In the genomic region with DNA sequence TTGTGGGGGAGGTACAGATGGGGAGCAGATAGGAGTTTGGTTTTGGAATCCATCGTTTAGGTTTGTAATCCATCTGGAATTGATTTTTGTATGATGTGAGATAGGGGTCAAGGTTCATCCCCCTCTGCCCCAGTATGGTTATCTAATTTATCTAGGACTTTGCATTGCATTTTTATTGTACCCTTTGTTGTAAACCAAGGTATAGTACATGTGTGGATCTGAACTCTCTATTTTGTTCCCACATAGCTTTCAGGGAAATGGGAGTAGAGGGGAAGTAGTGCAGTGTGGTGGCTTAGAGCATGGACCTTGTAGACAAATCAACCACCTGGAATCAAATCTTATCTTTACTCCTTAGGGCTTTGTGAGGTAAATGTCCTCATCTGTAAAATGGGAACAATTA, we compare ENCODE assay signal across 19 cellular contexts.
A peak's percentile ranks its signal among the peaks of the same experiment; 100 is the strongest.
DNase-seq lines count a peak whose midpoint lies in the region; ATAC-seq, FAIRE-seq and TF ChIP-seq lines count a peak whose summit lies in the region.
"Had no signal": no experiment of that assay in that cellular context is flagged by ENCODE, and none has a peak within 500 bp of the region (broad histone marks: within the 10 kb centered on the region; RNA-seq: fewer than 3 reads in every experiment).

No MANE protein-coding gene starts in this region.

- FAIRE-seq in K562 (lab: Jason Lieb, UNC) (no peak), small intestine (lab: Jason Lieb, UNC) (no peak)
- FAIRE-seq: GM19239 had no signal

- no peaks in the 10 kb centered on the region for H3K36me3 ChIP-seq in CD8-positive, alpha-beta memory T cell (ENCODE audit: insufficient read depth, low read length)
- H3K36me3 ChIP-seq in MM.1S (replicated peaks; ENCODE audit: insufficient read depth, low read length): no peaks in the 10 kb centered on the region
- no peaks in the 10 kb centered on the region for H3K36me3 ChIP-seq in K562 (ENCODE audit: control insufficient read depth, insufficient read depth, low read length)
- no peaks in the 10 kb centered on the region for H3K36me3 ChIP-seq in small intestine (ENCODE audit: control insufficient read depth in 2 of 2, insufficient read depth in 2 of 2, low read length in 2 of 2)

- H3K9me3 Mint-ChIP-seq in CD8-positive, alpha-beta memory T cell: no peaks in the 10 kb centered on the region

- no peak overlapping the region for H3K4me3 ChIP-seq in CD8-positive, alpha-beta memory T cell (ENCODE audit: low read length)
- H3K4me3 ChIP-seq in MM.1S (ENCODE audit: low read length) (no peak overlapping the region), K562 (no peak overlapping the region), small intestine (ENCODE audit: low read depth in 1 of 2, low read length in 2 of 2) (no peak overlapping the region)
- H3K4me3 ChIP-seq: BLaER1 treated with 17β-estradiol and CSF1 and Interleukin-3, amounts not matched to agents 10 nM and 100 nM; GM23338 had no signal

- POLR2A ChIA-PET in CD8-positive, alpha-beta memory T cell (lab: Charles Lee): interaction anchor here (0.7 kb wide), 1 partner anchor 28 kb away, joined by 7 read pairs; no protein-coding TSS in a partner anchor
- POLR2A ChIA-PET in K562 (lab: Yijun Ruan, JAX): no interaction called here

- ATAC-seq in K562 (no peak), T-helper 17 cell (no peak), GM21390 (IDR thresholded peaks at IDR 0.05; ENCODE audit: unreplicated experiment) (no peak)
- ATAC-seq: GM23338, HCT116 had no signal

- no peak overlapping the region for H3K4me2 ChIP-seq in MM.1S (ENCODE audit: low read depth, low read length)
- H3K4me2 ChIP-seq in K562 (ENCODE audit: insufficient read depth, low read length): no peak overlapping the region
- H3K4me2 ChIP-seq: BLaER1 treated with 17β-estradiol and CSF1 and Interleukin-3, amounts not matched to agents 10 nM and 100 nM; GM23338 had no signal

- H3K4me1 ChIP-seq in CD8-positive, alpha-beta memory T cell (ENCODE audit: insufficient read depth, low read length): no peaks in the 10 kb centered on the region
- peaks cover 22% of the 10 kb centered on the region for H3K4me1 ChIP-seq in MM.1S (ENCODE audit: low read length)
- H3K4me1 ChIP-seq in K562 (replicated peaks in 1 of 2; ENCODE audit: control insufficient read depth in 2 of 2, insufficient read depth in 2 of 2, low read length in 2 of 2): no peaks in the 10 kb centered on the region; a peak in 1 of 5 replicates
- H3K4me1 ChIP-seq in small intestine (ENCODE audit: control insufficient read depth in 2 of 2, insufficient read depth in 1 of 2, low read depth in 1 of 2, low read length in 1 of 2): no peaks in the 10 kb centered on the region

- H3K4me3 Mint-ChIP-seq in CD8-positive, alpha-beta memory T cell: no peak overlapping the region
- H3K4me3 Mint-ChIP-seq in T-helper 17 cell: no peak overlapping the region
- H3K4me3 Mint-ChIP-seq: B cell, GM23338 had no signal

- in situ Hi-C loops in K562 (cut with MboI): no loop called here

- peaks cover 23 to 29% (median 28%) of the 10 kb centered on the region in 3 donors for H3K4me1 Mint-ChIP-seq in CD8-positive, alpha-beta memory T cell
- peaks cover 26% of the 10 kb centered on the region for H3K4me1 Mint-ChIP-seq in T-helper 17 cell
- H3K4me1 Mint-ChIP-seq: GM23338 had no signal

- no peak overlapping the region for H2AFZ ChIP-seq in MM.1S (ENCODE audit: low read length)
- H2AFZ ChIP-seq in K562 (ENCODE audit: low read depth, low read length): no peak overlapping the region
- H2AFZ ChIP-seq: GM23338 had no signal

- H3K79me2 ChIP-seq in MM.1S (ENCODE audit: low read length): peaks cover 33% of the 10 kb centered on the region
- no peaks in the 10 kb centered on the region for H3K79me2 ChIP-seq in K562 (ENCODE audit: control insufficient read depth, insufficient read depth, low read length)

- no peak for TF ChIP-seq EP300 in K562 (IDR thresholded peaks at IDR 0.05; ENCODE audit: low read length)

- intact Hi-C loops in K562 (cut with micrococcal nuclease): no loop called here

- no peak for DNase-seq in CD8-positive, alpha-beta memory T cell
- DNase-seq in MM.1S: no peak
- DNase-seq in K562 (ENCODE audit: extremely low read depth in 1 of 4, low spot score in 3 of 4): no peak
- DNase-seq in small intestine: peak; percentile 55
- no peak for DNase-seq in NOMO-1 treated with dmso at 0.1 percent for 144 hours (lab: John Stamatoyannopoulos, UW; ENCODE audit: unreplicated experiment)
- DNase-seq in T-helper 17 cell: no peak
- DNase-seq: DMS153, DMS79, GF-D8, H7, IMR-90, Kasumi-1, KBM-7 had no signal

- CTCF ChIA-PET in CD8-positive, alpha-beta memory T cell (lab: Charles Lee): interaction anchor here (1.0 kb wide), 1 partner anchor 64 kb away, joined by 4 read pairs; no protein-coding TSS in a partner anchor
- CTCF ChIA-PET in K562 (lab: Yijun Ruan, JAX; ENCODE audit: low intra/inter-chr PET ratio): no interaction called here

- BruUV-seq in K562 (replicated peaks; lab: Mats Ljungman, UMichigan): no TSS peak

- WGBS in K562 (ENCODE audit: insufficient coverage, low coverage, missing lambda C conversion rate): 0% methylated on average over 1 of the region's 1 CpG
- 17 to 59% (median 55%) methylated on average over 1 of the region's 1 CpG for WGBS in small intestine, 3 donors

- no peak for TF ChIP-seq CTCF in MM.1S (IDR thresholded peaks at IDR 0.05; ENCODE audit: low read length)
- TF ChIP-seq CTCF in K562 (IDR thresholded peaks at IDR 0.05 in 2 of 3, conservative IDR thresholded peaks at IDR 0.05 in 1 of 3; ENCODE audit: insufficient read depth in 2 of 3, low read depth in 1 of 3, low read length in 3 of 3): no peak

- H3K27me3 ChIP-seq in CD8-positive, alpha-beta memory T cell (ENCODE audit: insufficient read depth, low read length, poor library complexity, severe bottlenecking): no peaks in the 10 kb centered on the region
- H3K27me3 ChIP-seq in MM.1S (replicated peaks; ENCODE audit: insufficient read depth, low read length) (no peaks in the 10 kb centered on the region), K562 (ENCODE audit: control insufficient read depth in 2 of 2, insufficient read depth in 2 of 2, low read length in 2 of 2) (no peaks in the 10 kb centered on the region), small intestine (ENCODE audit: control insufficient read depth in 2 of 2, insufficient read depth in 2 of 2, low read length in 2 of 2) (no peaks in the 10 kb centered on the region)
- H3K27me3 ChIP-seq: BLaER1 treated with 17β-estradiol and CSF1 and Interleukin-3, amounts not matched to agents 10 nM and 100 nM had no signal

- H3K27ac Mint-ChIP-seq in CD8-positive, alpha-beta memory T cell: peak overlapping the region in 5 of 8 donors; percentile 5 to 69 (median 37)
- no peak overlapping the region for H3K27ac Mint-ChIP-seq in T-helper 17 cell
- H3K27ac Mint-ChIP-seq: B cell, GM23338 had no signal

- no peaks in the 10 kb centered on the region for H4K20me1 ChIP-seq in MM.1S (ENCODE audit: insufficient read depth, low read length)
- H4K20me1 ChIP-seq in K562 (replicated peaks; ENCODE audit: control insufficient read depth, insufficient read depth, low read length): 0 out of 2 replicates have a peak, but pooled peaks cover 4% of the 10 kb centered on the region

- H3K27ac ChIP-seq in CD8-positive, alpha-beta memory T cell (ENCODE audit: low read depth, low read length): no peak overlapping the region
- H3K27ac ChIP-seq in MM.1S (ENCODE audit: low read length) (peak overlapping the region; percentile 61; the same call in 1 of the 2 replicates), K562 (ENCODE audit: extremely low read depth, low read depth, low read length) (no peak overlapping the region), small intestine (ENCODE audit: low read depth in 1 of 2, low read length in 1 of 2) (no peak overlapping the region)
- H3K27ac ChIP-seq: BLaER1 treated with 17β-estradiol and CSF1 and Interleukin-3, amounts not matched to agents 10 nM and 100 nM had no signal

- H3K36me3 Mint-ChIP-seq in CD8-positive, alpha-beta memory T cell: peaks cover 3 to 28% (median 11%) of the 10 kb centered on the region in 3 donors
- peaks cover 8% of the 10 kb centered on the region for H3K36me3 Mint-ChIP-seq in T-helper 17 cell (ENCODE audit: low read depth)

- TF ChIP-seq RAD21 in K562 (CRISPR knock-in tag; conservative IDR thresholded peaks at IDR 0.05 in 1 of 2, IDR thresholded peaks at IDR 0.05 in 1 of 2): no peak

- H3K27me3 Mint-ChIP-seq in CD8-positive, alpha-beta memory T cell: no peaks in the 10 kb centered on the region
- no peaks in the 10 kb centered on the region for H3K27me3 Mint-ChIP-seq in T-helper 17 cell
- H3K27me3 Mint-ChIP-seq: B cell had no signal

- no peaks in the 10 kb centered on the region for H3K9me2 ChIP-seq in MM.1S (replicated peaks; ENCODE audit: insufficient read depth, low read length)

- no peaks in the 10 kb centered on the region for H3K9me1 ChIP-seq in K562 (ENCODE audit: control insufficient read depth, insufficient read depth, low read length)

- no peak for TF ChIP-seq POLR2A in K562 (conservative IDR thresholded peaks at IDR 0.05)

- peaks cover 8% of the 10 kb centered on the region for H3F3A ChIP-seq in MM.1S (ENCODE audit: insufficient read depth, low read length)

- H3K9ac ChIP-seq in MM.1S (ENCODE audit: low read length) (no peak overlapping the region), K562 (ENCODE audit: insufficient read depth in 1 of 2, low read depth in 2 of 2, low read length in 2 of 2) (no peak overlapping the region)
- H3K9ac ChIP-seq: BLaER1 treated with 17β-estradiol and CSF1 and Interleukin-3, amounts not matched to agents 10 nM and 100 nM had no signal

- H3K9me3 ChIP-seq in CD8-positive, alpha-beta memory T cell (ENCODE audit: low read length): no peaks in the 10 kb centered on the region
- H3K9me3 ChIP-seq in MM.1S (replicated peaks; ENCODE audit: insufficient read depth, low read length) (no peaks in the 10 kb centered on the region), K562 (replicated peaks; ENCODE audit: control insufficient read depth, insufficient read depth, low read depth, low read length) (no peaks in the 10 kb centered on the region), small intestine (ENCODE audit: control insufficient read depth, low read depth) (no peaks in the 10 kb centered on the region), T-helper 17 cell (ENCODE audit: control insufficient read depth, low read length, poor library complexity, severe bottlenecking) (no peaks in the 10 kb centered on the region)
